ENCODE assay signal across 9 cellular contexts in genomic region chr1:16249838-16250241, GRCh38. TPM values are rescaled to one million over a fixed set of nuclear protein-coding genes. Genes with fewer than 3 reads are reported as not detected.
A peak's percentile ranks its signal among the peaks of the same experiment; 100 is the strongest.
DNase-seq lines count a peak whose midpoint lies in the region; ATAC-seq and TF ChIP-seq lines count a peak whose summit lies in the region.
"Had no signal": no experiment of that assay in that cellular context is flagged by ENCODE, and none has a peak within 500 bp of the region (broad histone marks: within the 10 kb centered on the region; RNA-seq: fewer than 3 reads in every experiment).

No MANE protein-coding gene starts in this region.

- 19 to 20% methylated on average over 3 of the region's 3 CpGs for WGBS in body of pancreas, 2 donors

- no peak for TF ChIP-seq CTCF in body of pancreas (IDR thresholded peaks at IDR 0.05)
- TF ChIP-seq CTCF in mesothelial cell of epicardium (IDR thresholded peaks at IDR 0.05; ENCODE audit: unreplicated experiment): no peak

- no peak for DNase-seq in stimulated activated naive CD8-positive, alpha-beta T cell treated with anti-CD3 and anti-CD28 coated beads, Interleukin-15, Interleukin-2, amounts not matched to agents 100 U/mL and 50 U/mL, for 24 hours
- peak in 3 of 4 donors; percentile 38 to 65 (median 49) for DNase-seq in body of pancreas
- no peak for DNase-seq in mesothelial cell of epicardium (ENCODE audit: low spot score in 2 of 2, unreplicated experiment in 2 of 2)
- no peak for DNase-seq in stimulated activated CD8-positive, alpha-beta memory T cell treated with anti-CD3 and anti-CD28 coated beads, Interleukin-4, amount 100 ng/mL, for 48 hours
- DNase-seq in NCI-H510A (lab: John Stamatoyannopoulos, UW): no peak
- DNase-seq: NCI-H748 treated with DMSO at 0.1 percent for 48 hours had no signal

- no peaks in the 10 kb centered on the region for H3K27me3 ChIP-seq in body of pancreas

- H3K4me3 ChIP-seq in body of pancreas: no peak overlapping the region

- no peak for TF ChIP-seq POLR2A in body of pancreas (IDR thresholded peaks at IDR 0.05)

- H3K36me3 ChIP-seq in body of pancreas (replicated peaks in 1 of 2; ENCODE audit: insufficient read depth in 1 of 2, low read depth in 2 of 2): peaks cover 0 to 2% of the 10 kb centered on the region in 2 donors

- intact Hi-C loops in body of pancreas (cut with DNase I): loop anchor here (10.0 kb wide), 1 partner anchor 95 kb away; no protein-coding TSS in a partner anchor

- ATAC-seq in stimulated activated naive CD8-positive, alpha-beta T cell treated with anti-CD3 and anti-CD28 coated beads, Interleukin-15, Interleukin-2, amounts not matched to agents 100 U/mL and 50 U/mL, for 24 hours: no peak
- ATAC-seq in body of pancreas (peak; percentile 15), HG02870 (IDR thresholded peaks at IDR 0.05; ENCODE audit: unreplicated experiment) (no peak), GM21526 (IDR thresholded peaks at IDR 0.05; ENCODE audit: low FRiP score, unreplicated experiment) (no peak)

- H3K27ac Mint-ChIP-seq in stimulated activated naive CD8-positive, alpha-beta T cell treated with anti-CD3 and anti-CD28 coated beads, Interleukin-15, Interleukin-2, amounts not matched to agents 100 ng/mL and 50 ng/mL, for 24 hours: peak overlapping the region; percentile 78
- peak overlapping the region; percentile 70 for H3K27ac Mint-ChIP-seq in mesothelial cell of epicardium

- peaks cover 63% of the 10 kb centered on the region for H3K4me1 ChIP-seq in body of pancreas

- H3K9me3 ChIP-seq in body of pancreas: no peaks in the 10 kb centered on the region

- peaks cover 19% of the 10 kb centered on the region for H3K4me1 Mint-ChIP-seq in stimulated activated naive CD8-positive, alpha-beta T cell treated with anti-CD3 and anti-CD28 coated beads, Interleukin-15, Interleukin-2, amounts not matched to agents 100 ng/mL and 50 ng/mL, for 24 hours (ENCODE audit: low read depth)
- peaks cover 25% of the 10 kb centered on the region for H3K4me1 Mint-ChIP-seq in mesothelial cell of epicardium

- H3K36me3 Mint-ChIP-seq in stimulated activated naive CD8-positive, alpha-beta T cell treated with anti-CD3 and anti-CD28 coated beads, Interleukin-15, Interleukin-2, amounts not matched to agents 100 ng/mL and 50 ng/mL, for 24 hours (ENCODE audit: low read depth): peaks cover 22% of the 10 kb centered on the region
- H3K36me3 Mint-ChIP-seq in mesothelial cell of epicardium: peaks cover 14% of the 10 kb centered on the region

- H3K4me3 Mint-ChIP-seq in stimulated activated naive CD8-positive, alpha-beta T cell treated with anti-CD3 and anti-CD28 coated beads, Interleukin-15, Interleukin-2, amounts not matched to agents 100 ng/mL and 50 ng/mL, for 24 hours: no peak overlapping the region
- H3K4me3 Mint-ChIP-seq in mesothelial cell of epicardium: no peak overlapping the region

- no peaks in the 10 kb centered on the region for H3K27me3 Mint-ChIP-seq in stimulated activated naive CD8-positive, alpha-beta T cell treated with anti-CD3 and anti-CD28 coated beads, Interleukin-15, Interleukin-2, amounts not matched to agents 100 ng/mL and 50 ng/mL, for 24 hours
- no peaks in the 10 kb centered on the region for H3K27me3 Mint-ChIP-seq in mesothelial cell of epicardium (ENCODE audit: low read depth)

- H3K27ac ChIP-seq in body of pancreas: peak overlapping the region in 3 of 4 donors; percentile 75 to 87 (median 83)

- no peaks in the 10 kb centered on the region for H3K9me3 Mint-ChIP-seq in stimulated activated naive CD8-positive, alpha-beta T cell treated with anti-CD3 and anti-CD28 coated beads, Interleukin-15, Interleukin-2, amounts not matched to agents 100 ng/mL and 50 ng/mL, for 24 hours
- no peaks in the 10 kb centered on the region for H3K9me3 Mint-ChIP-seq in mesothelial cell of epicardium

RNA-seq across cellular contexts. Expression of gene CPLANE2, which starts 12.9 kb away (rescaled TPM):
- total RNA-seq in body of pancreas (1 to 10 TPM; 3.6 TPM), mesothelial cell of epicardium (7.7 to 10.7 TPM (median 9.1 TPM) in 3 replicates)

RNA-seq across cellular contexts. Expression of gene ARHGEF19, which starts 37.4 kb away (rescaled TPM):
- total RNA-seq in body of pancreas (10 to 100 TPM; 15.3 to 31.3 TPM), mesothelial cell of epicardium (85.3 to 88.3 TPM (median 86.6 TPM) in 3 replicates)

Comparison
In these comparisons a context has a peak if more than half of its experiments do, and no peak if none do; other contexts are left out.
1. DNase-seq: peak in body of pancreas (3 of 4); none in stimulated activated naive CD8-positive, alpha-beta T cell treated with anti-CD3 and anti-CD28 coated beads, Interleukin-15, Interleukin-2, amounts not matched to agents 100 U/mL and 50 U/mL, for 24 hours (single experiment), mesothelial cell of epicardium (0 of 2), stimulated activated CD8-positive, alpha-beta memory T cell treated with anti-CD3 and anti-CD28 coated beads, Interleukin-4, amount 100 ng/mL, for 48 hours (single experiment) and NCI-H510A (single experiment).